ENCODE assay signal across 17 cellular contexts in the genomic region with DNA sequence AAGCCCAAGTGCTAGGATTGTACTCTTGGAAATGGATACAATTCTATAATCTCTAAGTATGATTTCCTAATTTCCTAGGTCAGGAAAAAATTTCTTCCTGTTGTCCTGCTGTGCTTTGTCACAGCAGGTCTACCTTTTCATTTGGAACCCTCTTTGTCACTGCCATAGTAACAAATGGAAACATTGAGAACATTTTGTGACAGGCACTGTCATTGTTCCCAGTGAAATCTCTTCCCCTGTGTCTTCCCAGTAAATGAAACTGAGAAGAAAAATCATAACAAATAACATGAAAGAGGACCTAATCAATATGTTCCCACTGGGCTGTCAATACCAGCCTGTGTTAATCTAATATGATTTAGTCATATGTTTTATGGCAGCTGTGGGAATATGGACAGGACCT.
DNase-seq lines count a peak whose midpoint lies in the region; ATAC-seq, FAIRE-seq and TF ChIP-seq lines count a peak whose summit lies in the region.
"Had no signal": no experiment of that assay in that cellular context is flagged by ENCODE, and none has a peak within 500 bp of the region (broad histone marks: within the 10 kb centered on the region; RNA-seq: fewer than 3 reads in every experiment).

No MANE protein-coding gene starts in this region.

- H2BK15ac ChIP-seq in mesendoderm (replicated peaks; ENCODE audit: low read depth), result no peak overlapping the region

- no peaks in the 10 kb centered on the region for H3K4me1 ChIP-seq in mesendoderm (ENCODE audit: control insufficient read depth, low read depth, low read length)
- H3K4me1 ChIP-seq: A549 had no signal

- H3K4me2 ChIP-seq in mesendoderm (ENCODE audit: low read length), result no peak overlapping the region
- H3K4me2 ChIP-seq: A549 had no signal

- TF ChIP-seq POLR2A in GM12892 (IDR thresholded peaks at IDR 0.05; ENCODE audit: low read depth, low read length), result no peak

- no peak for TF ChIP-seq CTCF in brain (conservative IDR thresholded peaks at IDR 0.05)

- no peak overlapping the region for H3K23ac ChIP-seq in mesendoderm (ENCODE audit: low read length)

- no peaks in the 10 kb centered on the region for H3K79me1 ChIP-seq in mesendoderm (ENCODE audit: low read length)

- H3K4me3 Mint-ChIP-seq in brain, result no peak overlapping the region
- H3K4me3 Mint-ChIP-seq in T-cell, result no peak overlapping the region
- H3K4me3 Mint-ChIP-seq: B cell, CD14-positive monocyte had no signal

- H3K56ac ChIP-seq in mesendoderm (ENCODE audit: low read length), result no peak overlapping the region

- no peak overlapping the region for H4K8ac ChIP-seq in mesendoderm (ENCODE audit: low read depth, low read length)

- no peak overlapping the region for H2BK120ac ChIP-seq in mesendoderm (ENCODE audit: low read depth, low read length)

- H3K36me3 Mint-ChIP-seq in brain (peaks cover 47% of the 10 kb centered on the region), T-cell (peaks cover 53% of the 10 kb centered on the region)

- no peak overlapping the region for H3K4me3 ChIP-seq in mesendoderm (ENCODE audit: low read length)
- H3K4me3 ChIP-seq: A549 had no signal

- H3K27me3 Mint-ChIP-seq in brain (no peaks in the 10 kb centered on the region), T-cell (no peaks in the 10 kb centered on the region)
- H3K27me3 Mint-ChIP-seq: B cell had no signal

- H3K36me3 ChIP-seq in mesendoderm (ENCODE audit: control insufficient read depth, insufficient read depth, low read length), result no peaks in the 10 kb centered on the region

- no peak overlapping the region for H2BK5ac ChIP-seq in mesendoderm (ENCODE audit: low read length)

- H3K18ac ChIP-seq in mesendoderm (ENCODE audit: low read length), result no peak overlapping the region

- no peak overlapping the region for H3K4ac ChIP-seq in mesendoderm (ENCODE audit: low read depth, low read length)

- no peaks in the 10 kb centered on the region for H3K79me2 ChIP-seq in mesendoderm (ENCODE audit: control insufficient read depth, insufficient read depth, low read length)

- CTCF ChIA-PET in T-cell (lab: Charles Lee), result no interaction called here

- peak; percentile 85 for FAIRE-seq in GM12892 (lab: Jason Lieb, UNC)
- FAIRE-seq: A549, RCC 7860 had no signal

- no peak overlapping the region for H4K5ac ChIP-seq in mesendoderm (ENCODE audit: low read length)

- peaks cover 7 to 20% (median 12%) of the 10 kb centered on the region in 5 experiments for H3K9me3 Mint-ChIP-seq in brain
- peaks cover 0 to 9% (median 0%) of the 10 kb centered on the region in 3 donors for H3K9me3 Mint-ChIP-seq in T-cell

- H3K27ac Mint-ChIP-seq in brain (peak overlapping the region in 3 of 5 experiments; percentile 17 to 26 (median 20)), T-cell (no peak overlapping the region)
- H3K27ac Mint-ChIP-seq: CD14-positive monocyte had no signal

- no peaks in the 10 kb centered on the region for H3K27me3 ChIP-seq in mesendoderm (ENCODE audit: insufficient read depth, low read length, poor library complexity)

- no peak overlapping the region for H3K9ac ChIP-seq in mesendoderm (ENCODE audit: low read length)

- no peak overlapping the region for H2AK5ac ChIP-seq in mesendoderm (ENCODE audit: low read length)

- peaks cover 13% of the 10 kb centered on the region for H3K4me1 Mint-ChIP-seq in brain
- H3K4me1 Mint-ChIP-seq in T-cell, result peaks cover 0 to 11% (median 4%) of the 10 kb centered on the region in 3 donors
- H3K4me1 Mint-ChIP-seq: CD14-positive monocyte had no signal

- ATAC-seq in GM18907 (IDR thresholded peaks at IDR 0.05; ENCODE audit: unreplicated experiment), result no peak
- no peak for ATAC-seq in T-cell (replicated peaks in 1 of 4)
- ATAC-seq: A549 had no signal

- POLR2A ChIA-PET in T-cell (lab: Charles Lee), result no interaction called here

- peak; percentile 25 for DNase-seq in G401 (ENCODE audit: low spot score)
- no peak for DNase-seq in GM12892 (ENCODE audit: insufficient read length)
- DNase-seq in mesendoderm, result peak; percentile 15
- no peak for DNase-seq in D341Med (ENCODE audit: low spot score)
- no peak for DNase-seq in SIG-M5 (lab: John Stamatoyannopoulos, UW)
- DNase-seq in T-cell, result no peak
- DNase-seq: EL, GOT3, IMR-90, NCI-H187, NCI-H82 had no signal

- in situ Hi-C loops in G401 (cut with HindIII; ENCODE audit: low sequenced_read_pairs), result no loop called here

- H3K27ac ChIP-seq in mesendoderm (ENCODE audit: low read depth, low read length), result no peak overlapping the region
- H3K27ac ChIP-seq: A549 had no signal

Comparison
In these comparisons a context has a peak if more than half of its experiments do, and no peak if none do; other contexts are left out.
1. DNase-seq: peak in G401 (single experiment) and mesendoderm (single experiment); none in GM12892 (single experiment), D341Med (single experiment), SIG-M5 (single experiment) and T-cell (0 of 34).
2. H3K27ac Mint-ChIP-seq: peak in brain (3 of 5); none in T-cell (0 of 2).